Comparison of ENCODE assay signal across 10 cellular contexts in the genomic region with DNA sequence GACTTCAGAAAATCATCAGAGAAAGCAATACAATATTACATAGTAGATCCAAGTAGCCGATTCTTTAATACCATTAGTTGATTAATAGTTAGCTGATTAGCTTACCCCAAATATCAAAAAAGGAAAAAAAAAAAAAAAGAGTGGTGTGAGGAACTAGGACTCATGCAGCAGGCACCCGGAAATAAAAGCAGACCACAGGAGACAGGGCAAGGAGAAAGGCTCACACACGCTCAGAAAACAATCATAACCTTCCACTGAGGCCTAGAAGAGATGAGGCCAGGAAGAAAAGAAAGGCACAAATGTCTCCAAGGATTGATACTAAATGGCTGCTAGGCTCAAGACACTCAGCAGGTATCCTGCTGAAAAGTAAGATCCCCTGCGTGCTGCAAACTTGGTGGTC. TPM values are rescaled to one million over a fixed set of nuclear protein-coding genes. Genes with fewer than 3 reads are reported as not detected.
DNase-seq lines count a peak whose midpoint lies in the region; ATAC-seq, FAIRE-seq and TF ChIP-seq lines count a peak whose summit lies in the region.
"Had no signal": no experiment of that assay in that cellular context is flagged by ENCODE, and none has a peak within 500 bp of the region (broad histone marks: within the 10 kb centered on the region; RNA-seq: fewer than 3 reads in every experiment).

No MANE protein-coding gene starts in this region.

- H3K27ac ChIP-seq in left ventricle myocardium inferior (replicated peaks) = peak overlapping the region; percentile 27
- H3K27ac ChIP-seq in kidney (ENCODE audit: low read depth in 2 of 2, low read length in 2 of 2) = peak overlapping the region; percentile 10 to 42
- peak overlapping the region in 3 of 4 donors; percentile 11 to 75 (median 13) for H3K27ac ChIP-seq in tibial nerve

- no peaks in the 10 kb centered on the region for H3K9me3 Mint-ChIP-seq in activated T-helper 17 cell treated with anti-CD3 and anti-CD28 coated beads, Interleukin-2, amount 50 U/mL, for 72 hours
- H3K9me3 Mint-ChIP-seq: endodermal cell had no signal

- no peaks in the 10 kb centered on the region for H3K4me1 Mint-ChIP-seq in activated T-helper 17 cell treated with anti-CD3 and anti-CD28 coated beads, Interleukin-2, amount 50 U/mL, for 72 hours

- H3K4me3 Mint-ChIP-seq in activated T-helper 17 cell treated with anti-CD3 and anti-CD28 coated beads, Interleukin-2, amount 50 U/mL, for 72 hours = peak overlapping the region; percentile 53
- H3K4me3 Mint-ChIP-seq: endodermal cell had no signal

- TF ChIP-seq EP300 in tibial nerve (IDR thresholded peaks at IDR 0.05) = no peak

- 34% methylated on average over 4 of the region's 4 CpGs for WGBS in tibial nerve, 2 donors

- no peak for FAIRE-seq in kidney (lab: Jason Lieb, UNC)

- intact Hi-C loops in left ventricle myocardium inferior (cut with micrococcal nuclease) = no loop called here
- intact Hi-C loops in Right ventricle myocardium inferior (cut with DNase I) = no loop called here
- intact Hi-C loops in kidney (cut with DNase I) = no loop called here

- H3K4me1 ChIP-seq in left ventricle myocardium inferior (peaks cover 20% of the 10 kb centered on the region), kidney (ENCODE audit: control insufficient read depth in 1 of 2, insufficient read depth in 1 of 2, low read depth in 1 of 2, low read length in 2 of 2) (peaks cover 0 to 9% of the 10 kb centered on the region in 2 donors), tibial nerve (peaks cover 0 to 28% (median 3%) of the 10 kb centered on the region in 4 donors)

- DNase-seq in left ventricle myocardium inferior (no peak), Right ventricle myocardium inferior (ENCODE audit: missing footprints) (no peak), kidney (no peak), tibial nerve (ENCODE audit: low spot score in 2 of 2) (no peak), NCI-H1105 (lab: John Stamatoyannopoulos, UW) (no peak)
- DNase-seq: endodermal cell, NCI-H510A had no signal

- no peaks in the 10 kb centered on the region for H3K27me3 ChIP-seq in left ventricle myocardium inferior (ENCODE audit: low read depth)
- H3K27me3 ChIP-seq in tibial nerve = no peaks in the 10 kb centered on the region

- H3K27me3 Mint-ChIP-seq in activated T-helper 17 cell treated with anti-CD3 and anti-CD28 coated beads, Interleukin-2, amount 50 U/mL, for 72 hours = no peaks in the 10 kb centered on the region

- no peaks in the 10 kb centered on the region for H3K36me3 ChIP-seq in left ventricle myocardium inferior
- no peaks in the 10 kb centered on the region for H3K36me3 ChIP-seq in kidney (ENCODE audit: control insufficient read depth in 1 of 2, insufficient read depth in 2 of 2, low read length in 2 of 2)
- H3K36me3 ChIP-seq in tibial nerve = no peaks in the 10 kb centered on the region

- H3K9me3 ChIP-seq in left ventricle myocardium inferior (replicated peaks) (no peaks in the 10 kb centered on the region), kidney (ENCODE audit: control insufficient read depth in 1 of 2, low read length in 2 of 2) (no peaks in the 10 kb centered on the region), tibial nerve (no peaks in the 10 kb centered on the region)

- ATAC-seq in Right ventricle myocardium inferior (no peak), HG03460 (IDR thresholded peaks at IDR 0.05; ENCODE audit: unreplicated experiment) (no peak), GM18502 (IDR thresholded peaks at IDR 0.05; ENCODE audit: poor library complexity, unreplicated experiment) (no peak)
- peak; percentile 42 for ATAC-seq in activated T-helper 17 cell treated with anti-CD3 and anti-CD28 coated beads, Interleukin-2, amount 50 U/mL, for 72 hours (replicated peaks)

- H3K27ac Mint-ChIP-seq in activated T-helper 17 cell treated with anti-CD3 and anti-CD28 coated beads, Interleukin-2, amount 50 U/mL, for 72 hours = peak overlapping the region; percentile 41
- H3K27ac Mint-ChIP-seq: endodermal cell had no signal

- H3K36me3 Mint-ChIP-seq in activated T-helper 17 cell treated with anti-CD3 and anti-CD28 coated beads, Interleukin-2, amount 50 U/mL, for 72 hours (ENCODE audit: low read depth) = peaks cover 11% of the 10 kb centered on the region

- H3K4me3 ChIP-seq in left ventricle myocardium inferior = peak overlapping the region; percentile 45
- peak overlapping the region in 1 of 2 donors; percentile 54 for H3K4me3 ChIP-seq in kidney (ENCODE audit: low read length in 2 of 2)
- H3K4me3 ChIP-seq in tibial nerve = peak overlapping the region; percentile 0 to 33 (median 13)

- TF ChIP-seq POLR2A in tibial nerve (IDR thresholded peaks at IDR 0.05) = no peak

- peak overlapping the region in 1 of 2 donors; percentile 56 for H3K9ac ChIP-seq in kidney (ENCODE audit: low read length in 2 of 2)

- no peak for TF ChIP-seq CTCF in left ventricle myocardium inferior (IDR thresholded peaks at IDR 0.05; ENCODE audit: borderline replicate concordance)
- no peak for TF ChIP-seq CTCF in kidney (IDR thresholded peaks at IDR 0.05; ENCODE audit: borderline replicate concordance, extremely low read depth, insufficient read depth)
- TF ChIP-seq CTCF in tibial nerve (IDR thresholded peaks at IDR 0.05) = no peak

RNA-seq across cellular contexts. Expression of gene TRDMT1, which starts 25.9 kb away (rescaled TPM):
- total RNA-seq in left ventricle myocardium inferior = 4.0 TPM
- total RNA-seq in Right ventricle myocardium inferior = 4.5 TPM
- 1 to 10 TPM; 3.3 to 6.7 TPM for total RNA-seq in activated T-helper 17 cell treated with anti-CD3 and anti-CD28 coated beads, Interleukin-2, amount 50 U/mL, for 72 hours
- total RNA-seq in kidney = 11.0 TPM
- polyA plus RNA-seq in kidney (ENCODE audit: insufficient read depth, low read depth, low replicate concordance) = 2.0 TPM
- total RNA-seq in tibial nerve = 10 to 100 TPM; 12.9 to 17.5 (median 16.0) TPM

RNA-seq across cellular contexts. Expression of gene CUBN, which starts 45.9 kb away (rescaled TPM):
- 0.44 TPM for total RNA-seq in left ventricle myocardium inferior
- 0.92 TPM for total RNA-seq in Right ventricle myocardium inferior
- total RNA-seq in activated T-helper 17 cell treated with anti-CD3 and anti-CD28 coated beads, Interleukin-2, amount 50 U/mL, for 72 hours = under 1 TPM; 0.41 to 0.45 TPM
- 14.8 TPM for total RNA-seq in kidney
- polyA plus RNA-seq in kidney (ENCODE audit: insufficient read depth, low read depth, low replicate concordance) = 31.6 TPM
- total RNA-seq in tibial nerve = 10 to 100 TPM in 3 of 4 donors, 1 to 10 TPM in 1; 9.2 to 38.9 (median 25.4) TPM

RNA-seq across cellular contexts. Expression of gene VIM, which starts 52.5 kb away (rescaled TPM):
- total RNA-seq in left ventricle myocardium inferior (375 TPM), Right ventricle myocardium inferior (447 TPM), kidney (1,044 TPM), tibial nerve (1,000 to 10,000 TPM; 6,350 to 8,587 (median 8,002) TPM)
- 1,000 to 10,000 TPM; 1,131 to 1,699 TPM for total RNA-seq in activated T-helper 17 cell treated with anti-CD3 and anti-CD28 coated beads, Interleukin-2, amount 50 U/mL, for 72 hours
- 403 TPM for polyA plus RNA-seq in kidney (ENCODE audit: insufficient read depth, low read depth, low replicate concordance)
